In genomic region chr5:80655231-80655784, GRCh38 we compare ENCODE assay signal across 8 cellular contexts. TPM values are rescaled to one million over a fixed set of nuclear protein-coding genes. Genes with fewer than 3 reads are reported as not detected.
A peak's percentile ranks its signal among the peaks of the same experiment; 100 is the strongest.
DNase-seq lines count a peak whose midpoint lies in the region; ATAC-seq and TF ChIP-seq lines count a peak whose summit lies in the region.

No MANE protein-coding gene starts in this region.

- peak overlapping the region; percentile 86 for H3K4me2 ChIP-seq in skeletal muscle satellite cell (ENCODE audit: low read length)

- H3K4me1 ChIP-seq in skeletal muscle satellite cell (ENCODE audit: control insufficient read depth, insufficient read depth, low read length): peaks cover 26% of the 10 kb centered on the region

- peaks cover 14% of the 10 kb centered on the region for H3K36me3 ChIP-seq in skeletal muscle satellite cell (ENCODE audit: insufficient read depth, low read length)

- peak overlapping the region; percentile 98 for H3K27ac Mint-ChIP-seq in T-cell

- no peaks in the 10 kb centered on the region for H3K27me3 Mint-ChIP-seq in T-cell

- CTCF ChIA-PET in T-cell (lab: Charles Lee): interaction anchor here (2.0 to 2.9 kb wide), 2 partner anchors 17 kb away, joined by 6 to 9 read pairs; no protein-coding TSS in a partner anchor

- H3K4me3 ChIP-seq in fibroblast of villous mesenchyme (ENCODE audit: low read depth, low read length): peak overlapping the region; percentile 84
- H3K4me3 ChIP-seq in skeletal muscle satellite cell (ENCODE audit: low read length): peak overlapping the region; percentile 97

- DNase-seq in DMS53 (lab: John Stamatoyannopoulos, UW): peak; percentile 57
- DNase-seq in DMS53 treated with DMSO at 0.1 percent for 48 hours (lab: John Stamatoyannopoulos, UW; ENCODE audit: unreplicated experiment): no peak
- DNase-seq in T-cell: peak in 1 of 34 experiments; percentile 8
- DNase-seq in fibroblast of villous mesenchyme (ENCODE audit: low read depth): no peak
- DNase-seq in omental fat pad (ENCODE audit: low spot score): no peak
- DNase-seq in activated CD4-positive, alpha-beta T cell treated with anti-CD3 and anti-CD28 coated beads, Interleukin-2, amount 50 U/mL, for 48 hours: no peak

- peaks cover 35% of the 10 kb centered on the region for H3K36me3 Mint-ChIP-seq in T-cell

- H3K4me3 Mint-ChIP-seq in T-cell: peak overlapping the region; percentile 86 to 88 (median 86)

- H3K9me3 Mint-ChIP-seq in T-cell: no peaks in the 10 kb centered on the region

- peaks cover 29 to 35% (median 35%) of the 10 kb centered on the region in 3 donors for H3K4me1 Mint-ChIP-seq in T-cell

- H3K27me3 ChIP-seq in skeletal muscle satellite cell (ENCODE audit: control insufficient read depth, insufficient read depth, low read length): no peaks in the 10 kb centered on the region

- TF ChIP-seq CTCF in fibroblast of villous mesenchyme (IDR thresholded peaks at IDR 0.05; ENCODE audit: insufficient read depth, low read depth, low read length): no peak
- no peak for TF ChIP-seq CTCF in omental fat pad (IDR thresholded peaks at IDR 0.05)

- peak overlapping the region; percentile 99 for H3K9ac ChIP-seq in skeletal muscle satellite cell (ENCODE audit: low read depth, low read length)

- POLR2A ChIA-PET in T-cell (lab: Charles Lee): interaction anchor here (0.5 to 0.7 kb wide), 7 partner anchors 230 to 1623 kb away, joined by 3 to 5 read pairs (median 3); partner anchors contain the start of gene ATG10 (in 1 of the 2)

- H3K9me3 ChIP-seq in skeletal muscle satellite cell (replicated peaks; ENCODE audit: low read length): no peaks in the 10 kb centered on the region

- ATAC-seq in T-cell (replicated peaks in 1 of 4) (no peak), omental fat pad (ENCODE audit: low FRiP score) (no peak), GM19328 (IDR thresholded peaks at IDR 0.05; ENCODE audit: unreplicated experiment) (no peak)

RNA-seq across cellular contexts. Expression of gene DHFR, which starts 0.5 kb away (rescaled TPM):
- total RNA-seq in T-cell: 10 to 100 TPM in 3 of 5 donors, 1 to 10 TPM in 2; 8.9 to 15.3 (median 13.4) TPM
- total RNA-seq in fibroblast of villous mesenchyme: 15.5 and 29.8 TPM in 2 replicates
- total RNA-seq in skeletal muscle satellite cell (2012; rRNA removed): 33.2 and 36.3 TPM in 2 replicates
- 10 to 100 TPM in 3 of 4 donors, 1 to 10 TPM in 1; 9.1 to 12.2 (median 10.2) TPM for total RNA-seq in omental fat pad

RNA-seq across cellular contexts. Expression of gene MSH3, which starts 0.9 kb away (rescaled TPM):
- total RNA-seq in T-cell (10 to 100 TPM; 10.8 to 20.8 (median 16.3) TPM), fibroblast of villous mesenchyme (17.1 and 22.5 TPM in 2 replicates), omental fat pad (10 to 100 TPM in 3 of 4 donors, 1 to 10 TPM in 1; 10.0 to 16.8 (median 13.1) TPM)
- total RNA-seq in skeletal muscle satellite cell (2012; rRNA removed): 12.4 and 13.5 TPM in 2 replicates
